ENCODE assay signal across 2 cellular contexts in genomic region chr5:154474267-154474956, GRCh38.
A peak's percentile ranks its signal among the peaks of the same experiment; 100 is the strongest.
TF ChIP-seq lines count a peak whose summit lies in the region.

No MANE protein-coding gene starts in this region.

TF ChIP-seq in GM12891, 5 proteins besides CTCF, POLR2A, EP300 and RAD21:
- TF ChIP-seq TAF1 (IDR thresholded peaks at IDR 0.05; ENCODE audit: low read depth, low read length) (no peak), PAX5 (IDR thresholded peaks at IDR 0.05; ENCODE audit: insufficient read depth, low read length, severe bottlenecking) (no peak), POLR2AphosphoS5 (IDR thresholded peaks at IDR 0.05; ENCODE audit: low read depth, low read length) (no peak), POU2F2 (IDR thresholded peaks at IDR 0.05; ENCODE audit: low read depth, low read length) (no peak), SPI1 (IDR thresholded peaks at IDR 0.05; ENCODE audit: low read depth, low read length) (no peak)

TF ChIP-seq in K562, 482 proteins besides CTCF, POLR2A, EP300 and RAD21:
- TF ChIP-seq DIDO1 (tag; IDR thresholded peaks at IDR 0.05; ENCODE audit: low read depth), result no peak
- peak; percentile 76 for TF ChIP-seq CBX2 (IDR thresholded peaks at IDR 0.05; ENCODE audit: insufficient read depth, low read length, poor library complexity, severe bottlenecking)
